In the genomic region with DNA sequence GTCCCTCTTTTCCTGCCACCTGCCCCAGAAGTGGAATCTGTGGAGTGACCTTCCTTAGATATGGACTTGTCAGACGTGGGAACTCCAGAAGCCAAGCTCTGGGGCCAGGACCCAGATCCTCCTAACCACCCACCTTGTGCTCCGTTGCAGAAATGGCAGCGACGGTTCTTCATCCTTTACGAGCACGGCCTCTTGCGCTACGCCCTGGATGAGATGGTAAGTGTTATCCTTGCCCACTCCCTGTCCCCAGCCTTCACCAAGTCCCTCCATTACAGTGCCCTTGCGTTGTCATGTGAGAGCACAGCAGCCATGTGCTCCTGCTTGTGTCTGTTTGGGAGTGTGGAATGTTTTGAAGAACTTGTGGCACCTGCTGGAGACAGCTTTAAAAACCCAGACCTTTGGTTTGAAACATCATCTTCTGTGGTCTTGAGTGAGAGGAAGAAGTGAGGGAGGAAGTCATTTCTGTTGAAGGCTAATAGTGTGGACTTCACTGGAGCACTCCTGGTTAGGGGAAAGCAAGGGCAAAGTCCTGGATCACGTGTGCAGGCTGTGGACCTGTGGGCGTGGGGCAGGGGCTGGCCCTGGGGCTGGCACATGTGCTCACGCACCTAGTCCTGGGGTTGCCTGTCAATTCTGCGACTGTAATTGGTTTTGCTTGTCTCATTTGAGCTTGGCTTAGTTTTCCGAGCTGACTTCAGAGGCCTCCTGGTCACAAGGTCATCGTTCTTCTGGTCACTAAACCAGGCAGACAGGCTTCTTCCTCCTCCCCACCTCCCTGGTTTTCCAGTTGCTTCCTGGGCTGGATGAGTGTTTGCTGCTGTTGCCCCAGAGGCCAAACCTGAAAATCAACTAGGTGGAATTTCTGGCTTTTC, we compare ENCODE assay signal across 1 cellular context.
A peak's percentile ranks its signal among the peaks of the same experiment; 100 is the strongest.
TF ChIP-seq lines count a peak whose summit lies in the region.

No MANE protein-coding gene starts in this region.

TF ChIP-seq in HepG2, 621 proteins besides CTCF, POLR2A, EP300 and RAD21 (continued from another document and continues in another):
- TF ChIP-seq PRDM10 (CRISPR knock-in tag; IDR thresholded peaks at IDR 0.05; ENCODE audit: low read depth), result 0 out of 2 replicates have a peak, but pooled peaks have one; percentile 41
- 0 out of 2 replicates have a peak, but pooled peaks have one; percentile 72 for TF ChIP-seq ZMYM2 (CRISPR knock-in tag; IDR thresholded peaks at IDR 0.05)
- TF ChIP-seq DMAP1 (CRISPR knock-in tag; IDR thresholded peaks at IDR 0.05), result peak; percentile 78; the same call in 1 of the 2 replicates
- no peak for TF ChIP-seq PBX2 (CRISPR knock-in tag; IDR thresholded peaks at IDR 0.05)
- TF ChIP-seq PPARG (CRISPR knock-in tag; conservative IDR thresholded peaks at IDR 0.05), result 0 out of 2 replicates have a peak, but pooled peaks have one; percentile 11
- peak; percentile 13; the same call in 1 of the 2 replicates for TF ChIP-seq ZBTB25 (CRISPR knock-in tag; IDR thresholded peaks at IDR 0.05)
- peak; percentile 79; the same call in 1 of the 2 replicates for TF ChIP-seq ZBTB7A (CRISPR knock-in tag; IDR thresholded peaks at IDR 0.05)
- peak; percentile 40; the same call in 1 of the 2 replicates for TF ChIP-seq ZNF543 (CRISPR knock-in tag; IDR thresholded peaks at IDR 0.05)
- TF ChIP-seq ZNF142 (CRISPR knock-in tag; IDR thresholded peaks at IDR 0.05), result no peak
- TF ChIP-seq ZBTB20 (CRISPR knock-in tag; IDR thresholded peaks at IDR 0.05; ENCODE audit: borderline replicate concordance, low read depth), result peak; percentile 83; the same call in 1 of the 2 replicates
- TF ChIP-seq JUN (CRISPR knock-in tag; IDR thresholded peaks at IDR 0.05), result peak; percentile 58; the same call in 1 of the 2 replicates
- 0 out of 2 replicates have a peak, but pooled peaks have one; percentile 25 for TF ChIP-seq HIVEP1 (CRISPR knock-in tag; IDR thresholded peaks at IDR 0.05)
- TF ChIP-seq ZNF792 (CRISPR knock-in tag; IDR thresholded peaks at IDR 0.05), result no peak
- TF ChIP-seq GATAD1 (CRISPR knock-in tag; IDR thresholded peaks at IDR 0.05), result peak; percentile 39
- TF ChIP-seq ZMAT3 (CRISPR knock-in tag; conservative IDR thresholded peaks at IDR 0.05), result peak; percentile 89; the same call in 1 of the 2 replicates
- TF ChIP-seq, protein P1, sequence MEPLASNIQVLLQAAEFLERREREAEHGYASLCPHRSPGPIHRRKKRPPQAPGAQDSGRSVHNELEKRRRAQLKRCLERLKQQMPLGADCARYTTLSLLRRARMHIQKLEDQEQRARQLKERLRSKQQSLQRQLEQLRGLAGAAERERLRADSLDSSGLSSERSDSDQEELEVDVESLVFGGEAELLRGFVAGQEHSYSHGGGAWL (CRISPR knock-in tag; IDR thresholded peaks at IDR 0.05), result peak; percentile 29; the same call in 1 of the 2 replicates
- TF ChIP-seq ZNF510 (CRISPR knock-in tag; IDR thresholded peaks at IDR 0.05; ENCODE audit: low read depth), result peak; percentile 83; the same call in 1 of the 2 replicates
- TF ChIP-seq MEIS1 (CRISPR knock-in tag; IDR thresholded peaks at IDR 0.05; ENCODE audit: borderline replicate concordance), result peak; percentile 77; the same call in 1 of the 2 replicates
- peak; percentile 4; the same call in 1 of the 2 replicates for TF ChIP-seq CEBPG (CRISPR knock-in tag; IDR thresholded peaks at IDR 0.05)
- no peak for TF ChIP-seq KLF13 (CRISPR knock-in tag; IDR thresholded peaks at IDR 0.05)
- no peak for TF ChIP-seq ZNF629 (CRISPR knock-in tag; conservative IDR thresholded peaks at IDR 0.05)
- TF ChIP-seq, protein P2, sequence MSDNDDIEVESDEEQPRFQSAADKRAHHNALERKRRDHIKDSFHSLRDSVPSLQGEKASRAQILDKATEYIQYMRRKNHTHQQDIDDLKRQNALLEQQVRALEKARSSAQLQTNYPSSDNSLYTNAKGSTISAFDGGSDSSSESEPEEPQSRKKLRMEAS (IDR thresholded peaks at IDR 0.05), result peak; percentile 97
- TF ChIP-seq KAT8 (CRISPR knock-in tag; IDR thresholded peaks at IDR 0.05), result peak; percentile 64; the same call in 1 of the 2 replicates
- TF ChIP-seq SALL1 (CRISPR knock-in tag; IDR thresholded peaks at IDR 0.05), result peak; percentile 95
- peak; percentile 99 for TF ChIP-seq ZNF263 (CRISPR knock-in tag; IDR thresholded peaks at IDR 0.05)
- TF ChIP-seq BHLHE40 (IDR thresholded peaks at IDR 0.05; ENCODE audit: low read length), result peak; percentile 84
- TF ChIP-seq PHF21A (CRISPR knock-in tag; IDR thresholded peaks at IDR 0.05), result peak; percentile 79; the same call in 1 of the 2 replicates
- TF ChIP-seq NR0B2 (CRISPR knock-in tag; IDR thresholded peaks at IDR 0.05), result peak; percentile 77; the same call in 1 of the 2 replicates
- no peak for TF ChIP-seq ZFP36 (IDR thresholded peaks at IDR 0.05; ENCODE audit: borderline replicate concordance, low read depth, low read length, partially characterized antibody)
- TF ChIP-seq FOXO1 (CRISPR knock-in tag; IDR thresholded peaks at IDR 0.05), result no peak; the same call in 1 of the 2 replicates
- TF ChIP-seq, protein P3, sequence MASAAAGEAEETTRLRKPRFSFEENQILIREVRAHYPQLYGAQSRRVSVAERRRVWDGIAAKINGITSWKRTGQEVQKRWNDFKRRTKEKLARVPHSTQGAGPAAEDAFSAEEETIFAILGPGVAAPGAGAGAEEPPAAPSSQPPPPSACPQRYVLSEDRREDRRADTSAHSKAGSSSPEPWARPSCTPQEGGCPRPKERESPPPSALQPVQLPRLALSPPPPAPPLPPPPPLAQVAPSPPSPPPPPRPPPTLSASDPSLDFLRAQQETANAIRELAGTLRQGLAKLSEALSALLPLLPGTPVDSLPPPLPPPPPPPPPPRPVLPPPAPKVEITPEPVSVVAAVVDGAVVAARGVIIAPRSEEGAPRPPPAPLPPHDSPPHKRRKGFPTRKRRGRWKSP (CRISPR knock-in tag; IDR thresholded peaks at IDR 0.05), result peak; percentile 45; the same call in 1 of the 2 replicates
- TF ChIP-seq BCL6 (CRISPR knock-in tag; IDR thresholded peaks at IDR 0.05), result peak; percentile 54
- peak; percentile 54 for TF ChIP-seq IRF2 (CRISPR knock-in tag; IDR thresholded peaks at IDR 0.05)
- peak; percentile 62; the same call in 1 of the 2 replicates for TF ChIP-seq ZNF414 (CRISPR knock-in tag; IDR thresholded peaks at IDR 0.05)
- TF ChIP-seq HNRNPL (IDR thresholded peaks at IDR 0.05; ENCODE audit: low read depth, low read length), result no peak
- TF ChIP-seq TARDBP (CRISPR knock-in tag; IDR thresholded peaks at IDR 0.05), result peak; percentile 69; the same call in 1 of the 2 replicates
- no peak for TF ChIP-seq ATF7 (IDR thresholded peaks at IDR 0.05)
- TF ChIP-seq ATF7 (CRISPR knock-in tag; IDR thresholded peaks at IDR 0.05), result 0 out of 2 replicates have a peak, but pooled peaks have one; percentile 27
- 0 out of 2 replicates have a peak, but pooled peaks have one; percentile 13 for TF ChIP-seq KDM6A (CRISPR knock-in tag; IDR thresholded peaks at IDR 0.05; ENCODE audit: low read depth)
- TF ChIP-seq ZNF180 (CRISPR knock-in tag; IDR thresholded peaks at IDR 0.05; ENCODE audit: borderline replicate concordance, low read depth), result no peak
- peak; percentile 100 for TF ChIP-seq MLX (CRISPR knock-in tag; IDR thresholded peaks at IDR 0.05)
- TF ChIP-seq KDM1A (CRISPR knock-in tag; IDR thresholded peaks at IDR 0.05), result no peak
- peak; percentile 37; the same call in 1 of the 2 replicates for TF ChIP-seq SPEN (CRISPR knock-in tag; IDR thresholded peaks at IDR 0.05; ENCODE audit: low read depth)
